ENCODE assay signal across 1 cellular context in genomic region chr5:73303139-73304079, GRCh38.
TF ChIP-seq lines count a peak whose summit lies in the region.

No MANE protein-coding gene starts in this region.

TF ChIP-seq in WTC11, 78 proteins besides CTCF, POLR2A, EP300 and RAD21 (continued from another document):
- TF ChIP-seq PRDM15 (CRISPR knock-in tag; IDR thresholded peaks at IDR 0.05), result peak; percentile 38; the same call in 1 of the 2 replicates
- TF ChIP-seq USF2 (CRISPR knock-in tag; IDR thresholded peaks at IDR 0.05), result peak; percentile 4; the same call in 1 of the 2 replicates
- no peak for TF ChIP-seq ZNF532 (CRISPR knock-in tag; IDR thresholded peaks at IDR 0.05; ENCODE audit: borderline replicate concordance)
- no peak for TF ChIP-seq NR2C2 (CRISPR knock-in tag; IDR thresholded peaks at IDR 0.05)
- no peak for TF ChIP-seq RORB (CRISPR knock-in tag; IDR thresholded peaks at IDR 0.05)
- peak; percentile 38; the same call in 1 of the 2 replicates for TF ChIP-seq FOXP1 (CRISPR knock-in tag; IDR thresholded peaks at IDR 0.05; ENCODE audit: borderline replicate concordance)
- TF ChIP-seq NFYB (CRISPR knock-in tag; conservative IDR thresholded peaks at IDR 0.05; ENCODE audit: low read depth), result no peak
- TF ChIP-seq SP1 (CRISPR knock-in tag; conservative IDR thresholded peaks at IDR 0.05), result 0 out of 2 replicates have a peak, but pooled peaks have one; percentile 9
- TF ChIP-seq MAX (CRISPR knock-in tag; IDR thresholded peaks at IDR 0.05), result peak; percentile 57; the same call in 1 of the 2 replicates
- 0 out of 2 replicates have a peak, but pooled peaks have one; percentile 39 for TF ChIP-seq ZNF121 (CRISPR knock-in tag; IDR thresholded peaks at IDR 0.05)
- 0 out of 2 replicates have a peak, but pooled peaks have one; percentile 63 for TF ChIP-seq KAT7 (CRISPR knock-in tag; IDR thresholded peaks at IDR 0.05; ENCODE audit: borderline replicate concordance)
- 0 out of 2 replicates have a peak, but pooled peaks have one; percentile 71 for TF ChIP-seq CBFB (CRISPR knock-in tag; IDR thresholded peaks at IDR 0.05; ENCODE audit: low read depth)
- TF ChIP-seq E2F4 (CRISPR knock-in tag; IDR thresholded peaks at IDR 0.05; ENCODE audit: borderline replicate concordance, low read depth), result no peak
- TF ChIP-seq NR3C1 (CRISPR knock-in tag; conservative IDR thresholded peaks at IDR 0.05; ENCODE audit: low read depth), result no peak
- no peak for TF ChIP-seq ATF2 (CRISPR knock-in tag; IDR thresholded peaks at IDR 0.05; ENCODE audit: borderline replicate concordance, low read depth)
- 0 out of 2 replicates have a peak, but pooled peaks have one; percentile 15 for TF ChIP-seq ZNF263 (CRISPR knock-in tag; IDR thresholded peaks at IDR 0.05; ENCODE audit: low read depth)
- TF ChIP-seq IRF2 (CRISPR knock-in tag; IDR thresholded peaks at IDR 0.05; ENCODE audit: borderline replicate concordance, low read depth), result no peak
- peak; percentile 42; the same call in 1 of the 2 replicates for TF ChIP-seq E2F5 (CRISPR knock-in tag; IDR thresholded peaks at IDR 0.05)
- TF ChIP-seq EMX1 (CRISPR knock-in tag; IDR thresholded peaks at IDR 0.05), result no peak
- TF ChIP-seq ZNF423 (CRISPR knock-in tag; IDR thresholded peaks at IDR 0.05), result peak; percentile 45
- TF ChIP-seq MLX (CRISPR knock-in tag; IDR thresholded peaks at IDR 0.05), result 0 out of 2 replicates have a peak, but pooled peaks have one; percentile 23
- 0 out of 2 replicates have a peak, but pooled peaks have one; percentile 65 for TF ChIP-seq ARID4B (CRISPR knock-in tag; IDR thresholded peaks at IDR 0.05; ENCODE audit: borderline replicate concordance)
